Comparison of ENCODE assay signal across 12 cellular contexts in the genomic region with DNA sequence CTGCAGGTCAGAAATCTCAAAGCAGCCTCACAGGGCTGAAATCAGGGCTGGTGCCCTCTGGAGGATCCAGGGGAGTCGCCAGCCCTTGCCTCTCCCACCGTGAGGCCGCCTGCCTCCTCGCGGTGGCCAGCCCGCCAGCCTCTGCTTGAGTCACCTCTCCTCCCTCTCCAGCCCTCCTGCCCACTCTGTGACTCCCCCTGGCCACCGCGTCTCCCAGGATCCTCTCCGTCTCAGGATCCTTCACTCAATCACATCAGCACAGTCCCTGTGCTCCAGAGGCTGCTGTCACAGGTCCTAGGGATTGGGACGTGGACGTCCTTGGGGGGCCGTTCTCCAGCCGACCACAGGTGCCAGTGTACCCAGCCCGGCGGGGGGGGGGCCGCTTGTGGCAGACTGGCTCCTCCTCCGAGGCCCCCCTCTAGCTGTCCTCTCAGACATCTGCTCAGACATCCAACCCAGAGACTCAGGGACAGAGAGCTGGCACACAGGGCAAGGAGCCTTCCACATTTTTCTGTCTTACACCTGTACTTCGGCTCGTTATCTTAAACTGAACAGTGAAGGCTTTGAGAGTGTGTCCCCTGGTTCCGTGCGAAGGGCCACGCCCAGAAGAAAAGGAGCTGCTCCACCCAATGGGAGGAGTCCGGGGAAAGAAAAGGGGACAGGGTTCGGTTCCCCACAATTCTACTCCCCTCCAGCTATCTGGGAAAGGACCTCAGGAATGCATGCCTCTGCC. TPM values are rescaled to one million over a fixed set of nuclear protein-coding genes. Genes with fewer than 3 reads are reported as not detected.
A peak's percentile ranks its signal among the peaks of the same experiment; 100 is the strongest.
DNase-seq lines count a peak whose midpoint lies in the region; ATAC-seq and TF ChIP-seq lines count a peak whose summit lies in the region.
"Had no signal": no experiment of that assay in that cellular context is flagged by ENCODE, and none has a peak within 500 bp of the region (broad histone marks: within the 10 kb centered on the region; RNA-seq: fewer than 3 reads in every experiment).

No MANE protein-coding gene starts in this region.

- POLR2A ChIA-PET in WTC11 (lab: Charles Lee), result no interaction called here

- CTCF ChIA-PET in WTC11 (lab: Charles Lee), result interaction anchor here (0.8 to 1.7 kb wide), 8 partner anchors 8 to 1781 kb away, joined by 3 to 7 read pairs (median 3); a partner anchor contains a TSS

- H3K36me3 Mint-ChIP-seq in HFFc6 (ENCODE audit: low read depth), result no peaks in the 10 kb centered on the region
- no peaks in the 10 kb centered on the region for H3K36me3 Mint-ChIP-seq in WTC11

- DNase-seq in ACHN (peak; percentile 31), HFFc6 (no peak), WTC11 (ENCODE audit: low spot score) (peak; percentile 50), left kidney (ENCODE audit: low read depth, low spot score) (peak; percentile 73), NCI-H774 (lab: John Stamatoyannopoulos, UW) (no peak), cortex of kidney (lab: John Stamatoyannopoulos, UW) (no peak)
- DNase-seq: CD4-positive, alpha-beta T cell; central memory CD4-positive, alpha-beta T cell; NCI-H187 treated with DMSO at 0.1 percent for 48 hours had no signal

- peaks cover 20% of the 10 kb centered on the region for H3K27me3 Mint-ChIP-seq in HFFc6 (ENCODE audit: insufficient read depth)
- H3K27me3 Mint-ChIP-seq in WTC11 (ENCODE audit: low read depth), result no peaks in the 10 kb centered on the region; the same call in 1 of the 2 replicates
- H3K27me3 Mint-ChIP-seq: CD4-positive, alpha-beta T cell had no signal

- H3K4me1 Mint-ChIP-seq in HFFc6 (ENCODE audit: low read depth) (0 out of 2 replicates have a peak, but pooled peaks cover 4% of the 10 kb centered on the region), WTC11 (peaks cover 4% of the 10 kb centered on the region; the same call in 1 of the 2 replicates)

- in situ Hi-C loops in ACHN (cut with HindIII; ENCODE audit: low pct_ligation_motif_present, low pct_unique_long_range_greater_than_20kb, low sequenced_read_pairs), result no loop called here

- ATAC-seq in WTC11 (peak; percentile 88), HG02763 (IDR thresholded peaks at IDR 0.05; ENCODE audit: unreplicated experiment) (no peak), GM21723 (IDR thresholded peaks at IDR 0.05; ENCODE audit: unreplicated experiment) (no peak)
- ATAC-seq: gastroesophageal sphincter had no signal

- no peak overlapping the region for H3K27ac Mint-ChIP-seq in HFFc6
- no peak overlapping the region for H3K27ac Mint-ChIP-seq in WTC11
- H3K27ac Mint-ChIP-seq: CD4-positive, alpha-beta T cell had no signal

- H3K9me3 Mint-ChIP-seq in HFFc6, result no peaks in the 10 kb centered on the region
- H3K9me3 Mint-ChIP-seq in WTC11, result 0 out of 2 replicates have a peak, but pooled peaks cover 4% of the 10 kb centered on the region
- H3K9me3 Mint-ChIP-seq: CD4-positive, alpha-beta T cell had no signal

- H3K4me3 Mint-ChIP-seq in HFFc6 (no peak overlapping the region), WTC11 (no peak overlapping the region)
- H3K4me3 Mint-ChIP-seq: CD4-positive, alpha-beta T cell had no signal

- TF ChIP-seq CTCF in HFFc6 (IDR thresholded peaks at IDR 0.05) (peak; percentile 30; the same call in 1 of the 2 replicates), WTC11 (IDR thresholded peaks at IDR 0.05) (no peak)

TF ChIP-seq in WTC11, 78 proteins besides CTCF, POLR2A, EP300 and RAD21:
- TF ChIP-seq KAT7 (CRISPR knock-in tag; IDR thresholded peaks at IDR 0.05; ENCODE audit: borderline replicate concordance) (no peak), NR2C2 (CRISPR knock-in tag; IDR thresholded peaks at IDR 0.05) (no peak), ZNF232 (CRISPR knock-in tag; IDR thresholded peaks at IDR 0.05) (no peak)
- TF ChIP-seq, protein P1, sequence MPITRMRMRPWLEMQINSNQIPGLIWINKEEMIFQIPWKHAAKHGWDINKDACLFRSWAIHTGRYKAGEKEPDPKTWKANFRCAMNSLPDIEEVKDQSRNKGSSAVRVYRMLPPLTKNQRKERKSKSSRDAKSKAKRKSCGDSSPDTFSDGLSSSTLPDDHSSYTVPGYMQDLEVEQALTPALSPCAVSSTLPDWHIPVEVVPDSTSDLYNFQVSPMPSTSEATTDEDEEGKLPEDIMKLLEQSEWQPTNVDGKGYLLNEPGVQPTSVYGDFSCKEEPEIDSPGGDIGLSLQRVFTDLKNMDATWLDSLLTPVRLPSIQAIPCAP (CRISPR knock-in tag; IDR thresholded peaks at IDR 0.05), result no peak
TF ChIP-seq in WTC11: peak in this region for 0.

RNA-seq across cellular contexts. Expression of a gene that starts 9.4 kb away (rescaled TPM):
- total RNA-seq in HFFc6 (2021; fragmentation: NEBNext Ultra II Directional; extraction: Animal tissue kit (Norgen Biotek cat#: 25700)), result 10 to 100 TPM; 22.9 to 28.1 (median 24.5) TPM
- 28.7 to 33.2 TPM (median 30.0 TPM) in 3 replicates for total RNA-seq in WTC11 (2021)

Comparison
In these comparisons a context has a peak if more than half of its experiments do, and no peak if none do; other contexts are left out.
1. DNase-seq: peak in ACHN (single experiment), WTC11 (single experiment) and left kidney (single experiment); none in HFFc6 (single experiment), NCI-H774 (single experiment) and cortex of kidney (single experiment).